21 cellular contexts compared by ENCODE assay signal in genomic region chr6:29611426-29611825, GRCh38. TPM values are rescaled to one million over a fixed set of nuclear protein-coding genes. Genes with fewer than 3 reads are reported as not detected.
DNase-seq lines count a peak whose midpoint lies in the region; ATAC-seq and TF ChIP-seq lines count a peak whose summit lies in the region.
"Had no signal": no experiment of that assay in that cellular context is flagged by ENCODE, and none has a peak within 500 bp of the region (broad histone marks: within the 10 kb centered on the region; RNA-seq: fewer than 3 reads in every experiment).

No MANE protein-coding gene starts in this region.

- H3K27me3 Mint-ChIP-seq in neural crest cell (ENCODE audit: low read depth): no peaks in the 10 kb centered on the region
- H3K27me3 Mint-ChIP-seq in activated CD4-positive, alpha-beta T cell treated with anti-CD3 and anti-CD28 coated beads, Interleukin-2, amount 10 ng/mL, durations not matched to agents 7 days and 5 days: no peaks in the 10 kb centered on the region
- H3K27me3 Mint-ChIP-seq: CD4-positive, alpha-beta memory T cell had no signal

- H3K4me3 Mint-ChIP-seq in neural crest cell: no peak overlapping the region
- H3K4me3 Mint-ChIP-seq in activated CD4-positive, alpha-beta T cell treated with anti-CD3 and anti-CD28 coated beads, Interleukin-2, amount 10 ng/mL, durations not matched to agents 7 days and 5 days: no peak overlapping the region
- H3K4me3 Mint-ChIP-seq: CD4-positive, alpha-beta memory T cell; H9; HFFc6 had no signal

- H3K27ac ChIP-seq in caudate nucleus (ENCODE audit: low read depth, low read length): peak overlapping the region; percentile 31
- no peak overlapping the region for H3K27ac ChIP-seq in RWPE1
- H3K27ac ChIP-seq: 22Rv1, GM23248 had no signal

- peak; percentile 53 for DNase-seq in Ammon's horn (ENCODE audit: low spot score)
- DNase-seq in caudate nucleus (lab: John Stamatoyannopoulos, UW): no peak
- peak; percentile 67 for DNase-seq in medulla oblongata (ENCODE audit: extremely low spot score)
- DNase-seq in neural crest cell (ENCODE audit: low read depth, low spot score): no peak
- no peak for DNase-seq in activated CD4-positive, alpha-beta T cell treated with anti-CD3 and anti-CD28 coated beads, Interleukin-2, amount 10 ng/mL, durations not matched to agents 7 days and 5 days
- DNase-seq in NCI-H82 treated with DMSO at 0.1 percent for 48 hours (lab: John Stamatoyannopoulos, UW; ENCODE audit: unreplicated experiment): no peak
- no peak for DNase-seq in RWPE1 (ENCODE audit: low spot score)
- DNase-seq: C1 segment of cervical spinal cord; Calu3; CD4-positive, alpha-beta memory T cell; COR-L47; DMS53; DMS79 treated with DMSO at 0.1 percent for 48 hours; GM23248; H9; HFFc6 had no signal

- TF ChIP-seq CTCF in neural crest cell (conservative IDR thresholded peaks at IDR 0.05) (no peak), RWPE1 (conservative IDR thresholded peaks at IDR 0.05; ENCODE audit: low read depth) (no peak)

- CTCF ChIA-PET in activated CD4-positive, alpha-beta T cell treated with anti-CD3 and anti-CD28 coated beads, Interleukin-2, amount 10 ng/mL, durations not matched to agents 7 days and 5 days (lab: Charles Lee): interaction anchor here (0.6 to 1.5 kb wide), 3 partner anchors 12 to 727 kb away, joined by 3 to 4 read pairs (median 4); no protein-coding TSS in a partner anchor
- CTCF ChIA-PET in RWPE1 (lab: Yijun Ruan, JAX): interaction anchor here (0.6 to 0.7 kb wide), 3 partner anchors 21 to 287 kb away, joined by 3 read pairs; partner anchors contain the start of gene GABBR1

- peaks cover 26% of the 10 kb centered on the region for H3K4me1 Mint-ChIP-seq in neural crest cell
- H3K4me1 Mint-ChIP-seq in activated CD4-positive, alpha-beta T cell treated with anti-CD3 and anti-CD28 coated beads, Interleukin-2, amount 10 ng/mL, durations not matched to agents 7 days and 5 days: no peaks in the 10 kb centered on the region
- H3K4me1 Mint-ChIP-seq: CD4-positive, alpha-beta memory T cell; H9 had no signal

- POLR2A ChIA-PET in activated CD4-positive, alpha-beta T cell treated with anti-CD3 and anti-CD28 coated beads, Interleukin-2, amount 10 ng/mL, durations not matched to agents 7 days and 5 days (lab: Charles Lee): no interaction called here
- POLR2A ChIA-PET in RWPE1 (lab: Yijun Ruan, JAX; ENCODE audit: low non-redundant PET): no interaction called here

- H3K36me3 Mint-ChIP-seq in neural crest cell (ENCODE audit: low read depth): peaks cover 49% of the 10 kb centered on the region
- peaks cover 24% of the 10 kb centered on the region for H3K36me3 Mint-ChIP-seq in activated CD4-positive, alpha-beta T cell treated with anti-CD3 and anti-CD28 coated beads, Interleukin-2, amount 10 ng/mL, durations not matched to agents 7 days and 5 days (ENCODE audit: low read depth)

- peak overlapping the region; percentile 17 for H3K27ac Mint-ChIP-seq in neural crest cell (ENCODE audit: unreplicated experiment)
- H3K27ac Mint-ChIP-seq in activated CD4-positive, alpha-beta T cell treated with anti-CD3 and anti-CD28 coated beads, Interleukin-2, amount 10 ng/mL, durations not matched to agents 7 days and 5 days: no peak overlapping the region
- H3K27ac Mint-ChIP-seq: H9, HFFc6 had no signal

- no peaks in the 10 kb centered on the region for H3K9me3 Mint-ChIP-seq in neural crest cell
- no peaks in the 10 kb centered on the region for H3K9me3 Mint-ChIP-seq in activated CD4-positive, alpha-beta T cell treated with anti-CD3 and anti-CD28 coated beads, Interleukin-2, amount 10 ng/mL, durations not matched to agents 7 days and 5 days
- H3K9me3 Mint-ChIP-seq: CD4-positive, alpha-beta memory T cell; H9; HFFc6 had no signal

- ATAC-seq in GM19324 (IDR thresholded peaks at IDR 0.05; ENCODE audit: low FRiP score, unreplicated experiment): no peak
- ATAC-seq: HCT116 had no signal

RNA-seq across cellular contexts. Expression of gene GABBR1, which starts 21.6 kb away (rescaled TPM):
- total RNA-seq in neural crest cell: 79.7 and 91.6 TPM in 2 replicates
- total RNA-seq in activated CD4-positive, alpha-beta T cell treated with anti-CD3 and anti-CD28 coated beads, Interleukin-2, amount 10 ng/mL, durations not matched to agents 7 days and 5 days: 10 to 100 TPM; 48.5 to 50.5 TPM

RNA-seq across cellular contexts. Expression of gene OR2H2, which starts 26.5 kb away (rescaled TPM):
- not detected in 2 replicates for total RNA-seq in neural crest cell
- not detected for total RNA-seq in activated CD4-positive, alpha-beta T cell treated with anti-CD3 and anti-CD28 coated beads, Interleukin-2, amount 10 ng/mL, durations not matched to agents 7 days and 5 days
- total RNA-seq: Calu3; CD4-positive, alpha-beta memory T cell; Daoy; GM23248; H4; H9; HFFc6 had no signal

RNA-seq across cellular contexts. Expression of gene MOG, which starts 45.5 kb away (rescaled TPM):
- not detected in 2 replicates for total RNA-seq in neural crest cell
- not detected for total RNA-seq in activated CD4-positive, alpha-beta T cell treated with anti-CD3 and anti-CD28 coated beads, Interleukin-2, amount 10 ng/mL, durations not matched to agents 7 days and 5 days
- total RNA-seq: Calu3; CD4-positive, alpha-beta memory T cell; Daoy; GM23248; H4; HFFc6 had no signal

RNA-seq across cellular contexts. Expression of gene UBD, which starts 51.9 kb away (rescaled TPM):
- not detected in 2 replicates for total RNA-seq in neural crest cell
- under 1 TPM; 0.37 to 0.42 TPM for total RNA-seq in activated CD4-positive, alpha-beta T cell treated with anti-CD3 and anti-CD28 coated beads, Interleukin-2, amount 10 ng/mL, durations not matched to agents 7 days and 5 days
- total RNA-seq: CD4-positive, alpha-beta memory T cell; GM23248; H9; HFFc6 had no signal

Comparison
In these comparisons a context has a peak if more than half of its experiments do, and no peak if none do; other contexts are left out.
1. DNase-seq: peak in Ammon's horn (single experiment) and medulla oblongata (single experiment); none in caudate nucleus (0 of 61), neural crest cell (single experiment), activated CD4-positive, alpha-beta T cell treated with anti-CD3 and anti-CD28 coated beads, Interleukin-2, amount 10 ng/mL, durations not matched to agents 7 days and 5 days (single experiment), NCI-H82 treated with DMSO at 0.1 percent for 48 hours (single experiment) and RWPE1 (single experiment).